ENCODE assay signal across 1 cellular context in the genomic region with DNA sequence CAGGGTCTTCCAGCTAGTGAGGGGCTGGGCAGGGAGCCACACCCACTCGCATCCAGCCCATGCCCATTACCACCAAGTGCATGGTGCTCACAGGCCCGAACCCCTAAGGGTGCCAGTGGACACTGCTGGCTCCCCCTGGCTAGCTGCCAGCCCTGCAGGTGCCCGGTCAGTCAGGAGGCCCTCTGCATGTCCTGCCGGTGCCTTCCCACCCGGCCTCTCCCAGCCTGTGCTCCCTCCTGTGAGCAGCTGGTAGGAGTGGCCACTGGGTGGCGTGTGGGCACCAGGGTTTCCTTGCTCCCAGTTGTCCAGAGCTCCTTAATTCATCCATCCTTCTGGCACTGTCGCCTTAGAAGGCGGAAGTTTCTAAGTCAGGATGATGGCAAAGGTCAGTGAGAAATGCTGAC.
TF ChIP-seq lines count a peak whose summit lies in the region.

No MANE protein-coding gene starts in this region.

TF ChIP-seq in GM23338, 12 proteins besides CTCF, POLR2A, EP300 and RAD21 (continued from another document):
- TF ChIP-seq NANOG (IDR thresholded peaks at IDR 0.05; ENCODE audit: borderline replicate concordance) (no peak), REST (IDR thresholded peaks at IDR 0.05; ENCODE audit: unreplicated experiment) (no peak), ZNF114 (CRISPR knock-in tag; IDR thresholded peaks at IDR 0.05) (no peak), CREB1 (CRISPR knock-in tag; IDR thresholded peaks at IDR 0.05; ENCODE audit: low read depth) (no peak), ZNF331 (CRISPR knock-in tag; IDR thresholded peaks at IDR 0.05; ENCODE audit: low read depth) (no peak), EZH2phosphoT487 (IDR thresholded peaks at IDR 0.05; ENCODE audit: unreplicated experiment) (no peak), STAT1 (IDR thresholded peaks at IDR 0.05; ENCODE audit: unreplicated experiment) (no peak), EZH2 (IDR thresholded peaks at IDR 0.05; ENCODE audit: low read depth, unreplicated experiment) (no peak), ZNF462 (CRISPR knock-in tag; IDR thresholded peaks at IDR 0.05) (no peak)
